ENCODE assay signal across 16 cellular contexts in genomic region chr6:21767891-21768659, GRCh38.
DNase-seq lines count a peak whose midpoint lies in the region; ATAC-seq, FAIRE-seq and TF ChIP-seq lines count a peak whose summit lies in the region.
"Had no signal": no experiment of that assay in that cellular context is flagged by ENCODE, and none has a peak within 500 bp of the region (broad histone marks: within the 10 kb centered on the region; RNA-seq: fewer than 3 reads in every experiment).

No MANE protein-coding gene starts in this region.

- TF ChIP-seq POLR2A in testis (IDR thresholded peaks at IDR 0.05) = no peak

- H3K4me1 ChIP-seq in left lung (peaks cover 3 to 21% of the 10 kb centered on the region in 2 donors), testis (peaks cover 6% of the 10 kb centered on the region)
- H3K4me1 ChIP-seq in effector memory CD4-positive, alpha-beta T cell (ENCODE audit: control insufficient read depth, insufficient read depth, low read length, poor library complexity, severe bottlenecking) = no peaks in the 10 kb centered on the region
- H3K4me1 ChIP-seq: BLaER1 had no signal

- H3K27me3 ChIP-seq in bronchial epithelial cell (ENCODE audit: control insufficient read depth, insufficient read depth, low read length) = no peaks in the 10 kb centered on the region
- H3K27me3 ChIP-seq in left lung = no peaks in the 10 kb centered on the region
- H3K27me3 ChIP-seq in testis = no peaks in the 10 kb centered on the region
- H3K27me3 ChIP-seq in effector memory CD4-positive, alpha-beta T cell (replicated peaks; ENCODE audit: control insufficient read depth, insufficient read depth, low read length, poor library complexity, severe bottlenecking) = no peaks in the 10 kb centered on the region
- H3K27me3 ChIP-seq: BLaER1, gastrocnemius medialis, neutrophil had no signal

- intact Hi-C loops in left lung (cut with DNase I) (no loop called here), testis (cut with DNase I; ENCODE audit: low total_unique reads) (no loop called here)

- ATAC-seq in left lung = peak; percentile 31
- ATAC-seq: gastrocnemius medialis, left colon had no signal

- H3K36me3 ChIP-seq in bronchial epithelial cell (ENCODE audit: control insufficient read depth, insufficient read depth, low read length) = no peaks in the 10 kb centered on the region
- H3K36me3 ChIP-seq in left lung = no peaks in the 10 kb centered on the region
- H3K36me3 ChIP-seq in testis (ENCODE audit: low read depth, missing control alignments) = no peaks in the 10 kb centered on the region
- no peaks in the 10 kb centered on the region for H3K36me3 ChIP-seq in effector memory CD4-positive, alpha-beta T cell (ENCODE audit: control insufficient read depth, insufficient read depth, low read length)
- H3K36me3 ChIP-seq: BLaER1, gastrocnemius medialis, neutrophil had no signal

- no peak for TF ChIP-seq CTCF in bronchial epithelial cell (IDR thresholded peaks at IDR 0.05; ENCODE audit: insufficient read depth, low read length, severe bottlenecking)
- TF ChIP-seq CTCF in left lung (IDR thresholded peaks at IDR 0.05) = no peak
- no peak for TF ChIP-seq CTCF in testis (IDR thresholded peaks at IDR 0.05)

- H3K4me3 ChIP-seq in bronchial epithelial cell (ENCODE audit: low read depth, low read length) (no peak overlapping the region), left lung (no peak overlapping the region), testis (no peak overlapping the region)
- no peak overlapping the region for H3K4me3 ChIP-seq in effector memory CD4-positive, alpha-beta T cell (ENCODE audit: insufficient read depth, low read depth, low read length, poor library complexity, severe bottlenecking)
- H3K4me3 ChIP-seq: BLaER1, gastrocnemius medialis had no signal

- DNase-seq in AG08396 (ENCODE audit: low spot score) (peak; percentile 39), LHCN-M2 (ENCODE audit: low read depth) (peak; percentile 69), bronchial epithelial cell (ENCODE audit: low read depth) (peak; percentile 81), left lung (no peak), testis (no peak), SW480 (ENCODE audit: low spot score) (no peak), NCI-H510A (lab: John Stamatoyannopoulos, UW) (no peak)
- no peak for DNase-seq in effector memory CD4-positive, alpha-beta T cell
- DNase-seq: activated CD4-positive, alpha-beta T cell treated with anti-CD3 and anti-CD28 coated beads for 1 hour; gastrocnemius medialis; left colon; NCI-H1417; NCI-H69 had no signal

- H3K27ac ChIP-seq in left lung (peak overlapping the region in 1 of 2 donors; percentile 30), testis (no peak overlapping the region)
- no peak overlapping the region for H3K27ac ChIP-seq in effector memory CD4-positive, alpha-beta T cell (ENCODE audit: insufficient read depth, low read length, poor library complexity, severe bottlenecking)
- H3K27ac ChIP-seq: BLaER1, gastrocnemius medialis, neutrophil had no signal

- no peaks in the 10 kb centered on the region for H3K9me3 ChIP-seq in left lung
- no peaks in the 10 kb centered on the region for H3K9me3 ChIP-seq in testis
- H3K9me3 ChIP-seq in effector memory CD4-positive, alpha-beta T cell (ENCODE audit: control insufficient read depth, low read length) = no peaks in the 10 kb centered on the region
- H3K9me3 ChIP-seq: BLaER1, gastrocnemius medialis, neutrophil had no signal

- no peak for FAIRE-seq in bronchial epithelial cell (lab: Jason Lieb, UNC)
- FAIRE-seq: G401.6 had no signal

- WGBS in testis, 2 donors = 75 to 79% methylated on average over 3 of the region's 3 CpGs

Comparison
In these comparisons a context has a peak if more than half of its experiments do, and no peak if none do; other contexts are left out.
1. DNase-seq: peak in AG08396 (single experiment), LHCN-M2 (single experiment) and bronchial epithelial cell (single experiment); none in left lung (0 of 2), testis (single experiment), effector memory CD4-positive, alpha-beta T cell (0 of 3), SW480 (single experiment) and NCI-H510A (single experiment).